ENCODE assay signal across 1 cellular context in the genomic region with DNA sequence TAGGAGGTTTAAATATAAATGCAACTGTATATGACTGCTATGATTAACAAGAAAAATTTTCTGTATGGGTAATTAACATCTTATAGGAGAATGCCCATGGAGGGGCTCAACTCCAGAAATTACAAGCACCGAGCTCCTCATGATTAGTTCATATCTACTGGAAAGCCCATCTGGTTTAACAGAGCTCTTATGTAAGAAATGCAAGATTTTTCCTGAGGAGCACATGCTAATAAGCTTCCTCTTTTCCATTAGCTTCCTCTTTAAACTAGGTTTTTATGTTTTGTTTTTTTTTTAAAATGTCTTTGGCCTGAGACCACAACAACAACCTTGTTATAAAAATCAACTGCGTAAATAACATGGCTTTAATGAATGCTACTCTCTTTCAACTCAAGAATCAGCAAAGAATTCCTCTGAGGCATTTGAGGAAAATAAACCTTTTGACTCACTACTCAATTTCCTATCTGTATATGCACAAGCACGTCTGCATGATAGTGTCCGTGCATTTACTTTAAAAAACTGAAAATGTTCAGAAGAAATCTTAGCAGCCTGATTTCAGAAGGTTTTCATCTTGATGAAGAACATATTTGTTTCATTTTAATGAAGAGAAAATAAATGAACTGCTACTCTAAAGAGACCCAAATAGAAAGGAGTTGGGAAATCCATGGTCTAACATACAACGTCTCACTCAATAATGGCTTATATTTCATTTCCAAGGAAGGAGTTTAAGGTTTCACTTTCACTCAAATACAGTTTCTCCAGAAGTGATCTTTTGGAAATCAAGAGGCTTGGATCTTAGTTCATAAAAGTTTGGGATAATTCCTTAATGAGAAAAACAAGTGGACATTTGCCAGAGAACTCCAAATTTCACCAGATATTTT.
TF ChIP-seq lines count a peak whose summit lies in the region.

No MANE protein-coding gene starts in this region.

TF ChIP-seq in IMR-90, 13 proteins besides CTCF, POLR2A, EP300 and RAD21 (continued from another document):
- TF ChIP-seq ELK1 (IDR thresholded peaks at IDR 0.05; ENCODE audit: borderline replicate concordance, low read depth, low read length) (no peak), USF2 (IDR thresholded peaks at IDR 0.05; ENCODE audit: low read depth, low read length) (no peak), SMC3 (IDR thresholded peaks at IDR 0.05; ENCODE audit: low read depth, low read length) (no peak)
